Comparison of ENCODE assay signal across 11 cellular contexts in the genomic region with DNA sequence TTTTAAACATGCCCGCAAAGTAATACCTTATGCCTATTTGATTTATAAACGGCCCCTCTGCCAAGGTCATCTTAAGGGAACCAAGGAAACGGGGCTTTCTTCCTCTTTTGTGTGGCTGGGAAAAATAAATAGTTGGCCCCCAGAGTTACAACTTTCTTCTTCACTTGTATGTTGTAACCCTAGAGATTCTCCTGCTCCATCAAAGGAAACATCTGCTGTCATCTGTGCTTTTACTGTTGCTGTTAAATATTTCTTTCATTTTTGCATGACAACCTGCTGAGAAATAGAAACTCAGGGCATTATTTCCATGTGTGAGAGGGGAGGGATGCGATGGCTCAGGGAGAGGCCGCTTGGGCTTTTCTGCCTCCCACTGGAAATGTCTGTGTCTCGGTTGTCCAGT. TPM values are rescaled to one million over a fixed set of nuclear protein-coding genes. Genes with fewer than 3 reads are reported as not detected.
A peak's percentile ranks its signal among the peaks of the same experiment; 100 is the strongest.
DNase-seq lines count a peak whose midpoint lies in the region; ATAC-seq and TF ChIP-seq lines count a peak whose summit lies in the region.
"Had no signal": no experiment of that assay in that cellular context is flagged by ENCODE, and none has a peak within 500 bp of the region (broad histone marks: within the 10 kb centered on the region; RNA-seq: fewer than 3 reads in every experiment).

No MANE protein-coding gene starts in this region.

- H3K9me3 ChIP-seq in lower lobe of right lung = no peaks in the 10 kb centered on the region
- H3K9me3 ChIP-seq in suprapubic skin = no peaks in the 10 kb centered on the region

- no peak overlapping the region for H3K4me3 ChIP-seq in lower lobe of right lung
- no peak overlapping the region for H3K4me3 ChIP-seq in suprapubic skin

- 61% methylated on average over 6 of the region's 6 CpGs for WGBS in suprapubic skin

- H3K27ac ChIP-seq in lower lobe of right lung (peak overlapping the region; percentile 90), suprapubic skin (peak overlapping the region; percentile 90)

- TF ChIP-seq POLR2A in suprapubic skin (IDR thresholded peaks at IDR 0.05) = no peak

- ATAC-seq in lower lobe of right lung (no peak), HG02623 (IDR thresholded peaks at IDR 0.05; ENCODE audit: unreplicated experiment) (no peak)

- TF ChIP-seq EP300 in suprapubic skin (IDR thresholded peaks at IDR 0.05) = no peak

- TF ChIP-seq CTCF in lower lobe of right lung (IDR thresholded peaks at IDR 0.05) (no peak), suprapubic skin (IDR thresholded peaks at IDR 0.05) (no peak)

- intact Hi-C loops in lower lobe of right lung (cut with DNase I) = no loop called here

- peaks cover 43% of the 10 kb centered on the region for H3K36me3 ChIP-seq in lower lobe of right lung
- peaks cover 43% of the 10 kb centered on the region for H3K36me3 ChIP-seq in suprapubic skin

- H3K27me3 ChIP-seq in lower lobe of right lung (ENCODE audit: low read depth) (no peaks in the 10 kb centered on the region), suprapubic skin (no peaks in the 10 kb centered on the region)

- peak; percentile 16 for DNase-seq in SIG-M5 treated with dmso at 0.1 percent for 504 hours (lab: John Stamatoyannopoulos, UW; ENCODE audit: unreplicated experiment)
- DNase-seq in SIG-M5 (lab: John Stamatoyannopoulos, UW) = no peak
- peak; percentile 51 for DNase-seq in amniotic epithelial cell (ENCODE audit: low read depth)
- no peak for DNase-seq in lower lobe of right lung
- no peak for DNase-seq in suprapubic skin (ENCODE audit: low spot score in 2 of 2)
- DNase-seq in NCI-H748 (lab: John Stamatoyannopoulos, UW; ENCODE audit: unreplicated experiment) = no peak
- no peak for DNase-seq in stimulated activated CD4-positive, alpha-beta T cell treated with anti-CD3 and anti-CD28 coated beads, Interleukin-15, amount 100 ng/mL, for 24 hours
- DNase-seq: activated CD4-positive, CD25-positive, alpha-beta regulatory T cell; DMS153; MM.1S had no signal

- H3K4me1 ChIP-seq in lower lobe of right lung = peaks cover 70% of the 10 kb centered on the region
- peaks cover 54% of the 10 kb centered on the region for H3K4me1 ChIP-seq in suprapubic skin

RNA-seq across cellular contexts. Expression of gene CDC42EP2, which starts 21.8 kb away (rescaled TPM):
- total RNA-seq in lower lobe of right lung (17.0 TPM), suprapubic skin (1 to 10 TPM; 1.9 to 8.3 (median 5.7) TPM)

RNA-seq across cellular contexts. Expression of gene POLA2, which starts 31.1 kb away (rescaled TPM):
- total RNA-seq in lower lobe of right lung (8.7 TPM), suprapubic skin (10 to 100 TPM in 1 of 4 donors, 1 to 10 TPM in 3; 4.5 to 19.7 (median 7.3) TPM)

RNA-seq across cellular contexts. Expression of gene DPF2, which starts 40.8 kb away (rescaled TPM):
- total RNA-seq in lower lobe of right lung (45.8 TPM), suprapubic skin (10 to 100 TPM; 17.8 to 35.8 (median 27.4) TPM)

Comparison
In these comparisons a context has a peak if more than half of its experiments do, and no peak if none do; other contexts are left out.
1. DNase-seq: peak in SIG-M5 treated with dmso at 0.1 percent for 504 hours (single experiment) and amniotic epithelial cell (single experiment); none in SIG-M5 (single experiment), lower lobe of right lung (single experiment), suprapubic skin (0 of 2), NCI-H748 (single experiment) and stimulated activated CD4-positive, alpha-beta T cell treated with anti-CD3 and anti-CD28 coated beads, Interleukin-15, amount 100 ng/mL, for 24 hours (single experiment).